Comparison of ENCODE assay signal across 21 cellular contexts in genomic region chr20:45101333-45101850, GRCh38. TPM values are rescaled to one million over a fixed set of nuclear protein-coding genes. Genes with fewer than 3 reads are reported as not detected.
DNase-seq lines count a peak whose midpoint lies in the region; ATAC-seq, FAIRE-seq and TF ChIP-seq lines count a peak whose summit lies in the region.
"Had no signal": no experiment of that assay in that cellular context is flagged by ENCODE, and none has a peak within 500 bp of the region (broad histone marks: within the 10 kb centered on the region; RNA-seq: fewer than 3 reads in every experiment).

No MANE protein-coding gene starts in this region.

- WGBS in pancreas, 2 donors: 51 to 55% methylated on average over 6 of the region's 6 CpGs

- H3K9me2 ChIP-seq in GM23338 (ENCODE audit: insufficient read depth): no peaks in the 10 kb centered on the region

- peak overlapping the region; percentile 69 for H3K4me3 Mint-ChIP-seq in GM23338
- no peak overlapping the region for H3K4me3 Mint-ChIP-seq in astrocyte (ENCODE audit: unreplicated experiment)
- peak overlapping the region; percentile 64 for H3K4me3 Mint-ChIP-seq in progenitor cell of endocrine pancreas (ENCODE audit: low read depth)
- H3K4me3 Mint-ChIP-seq: immature natural killer cell had no signal

- H2AFZ ChIP-seq in GM23338 (peak overlapping the region; percentile 99), astrocyte (ENCODE audit: low read depth, low read length) (no peak overlapping the region)

- H3K36me3 ChIP-seq in GM23338 (ENCODE audit: insufficient read depth) (no peaks in the 10 kb centered on the region), astrocyte (ENCODE audit: insufficient read depth, low read length) (no peaks in the 10 kb centered on the region), left lung (no peaks in the 10 kb centered on the region), pancreas (no peaks in the 10 kb centered on the region)
- H3K36me3 ChIP-seq: ovary, sigmoid colon, suprapubic skin had no signal

- H3K27me3 Mint-ChIP-seq in GM23338 (ENCODE audit: insufficient read depth, low read depth, poor library complexity) (peaks cover 43% of the 10 kb centered on the region), astrocyte (ENCODE audit: low read depth, unreplicated experiment) (peaks cover 20% of the 10 kb centered on the region), progenitor cell of endocrine pancreas (peaks cover 43% of the 10 kb centered on the region)

- peak overlapping the region; percentile 13 for H3K9ac ChIP-seq in astrocyte (ENCODE audit: low read length)

- H3K9me3 ChIP-seq in astrocyte (ENCODE audit: insufficient read depth, low read depth, low read length) (no peaks in the 10 kb centered on the region), left lung (no peaks in the 10 kb centered on the region), pancreas (no peaks in the 10 kb centered on the region)
- H3K9me3 ChIP-seq: ovary, sigmoid colon, suprapubic skin had no signal

- FAIRE-seq in astrocyte (lab: Jason Lieb, UNC): no peak
- no peak for FAIRE-seq in pancreas (lab: Jason Lieb, UNC)
- FAIRE-seq: GM12891 had no signal

- no peaks in the 10 kb centered on the region for H4K20me1 ChIP-seq in GM23338 (replicated peaks; ENCODE audit: insufficient read depth)
- no peaks in the 10 kb centered on the region for H4K20me1 ChIP-seq in astrocyte (ENCODE audit: insufficient read depth, low read length)

- peaks cover 4% of the 10 kb centered on the region; the same call in 2 of the 3 replicates for H3K9me3 Mint-ChIP-seq in GM23338
- H3K9me3 Mint-ChIP-seq in astrocyte (ENCODE audit: unreplicated experiment): no peaks in the 10 kb centered on the region
- H3K9me3 Mint-ChIP-seq in progenitor cell of endocrine pancreas (ENCODE audit: low read depth): no peaks in the 10 kb centered on the region
- H3K9me3 Mint-ChIP-seq: activated naive CD8-positive, alpha-beta T cell treated with anti-CD3 and anti-CD28 coated beads for 36 hours; immature natural killer cell had no signal

- DNase-seq in GM23338 (ENCODE audit: low spot score) (no peak), astrocyte (ENCODE audit: low read depth) (no peak), left lung (no peak), progenitor cell of endocrine pancreas (ENCODE audit: low spot score, unreplicated experiment) (no peak), pancreas (no peak)
- DNase-seq: activated CD4-positive, alpha-beta T cell treated with anti-CD3 and anti-CD28 coated beads for 1 hour; activated naive CD8-positive, alpha-beta T cell treated with anti-CD3 and anti-CD28 coated beads for 36 hours; CD4-positive, alpha-beta memory T cell; immature natural killer cell; NCI-H1417; NCI-H524; ovary; sigmoid colon had no signal

- H3F3A ChIP-seq in GM23338 (replicated peaks; ENCODE audit: low read depth): peaks cover 5% of the 10 kb centered on the region; the same call in 1 of the 2 replicates

- H3K79me2 ChIP-seq in GM23338 (replicated peaks; ENCODE audit: insufficient read depth) (no peaks in the 10 kb centered on the region), astrocyte (ENCODE audit: insufficient read depth, low read length) (no peaks in the 10 kb centered on the region)

- ATAC-seq in GM23338 (no peak), left lung (peak; percentile 14), GM18907 (IDR thresholded peaks at IDR 0.05; ENCODE audit: unreplicated experiment) (no peak), GM21447 (IDR thresholded peaks at IDR 0.05; ENCODE audit: unreplicated experiment) (no peak), pancreas (no peak)

- H3K36me3 Mint-ChIP-seq in GM23338 (ENCODE audit: low read depth): peaks cover 3% of the 10 kb centered on the region; the same call in 1 of the 3 replicates
- peaks cover 4% of the 10 kb centered on the region for H3K36me3 Mint-ChIP-seq in astrocyte (ENCODE audit: low read depth, unreplicated experiment)
- H3K36me3 Mint-ChIP-seq in progenitor cell of endocrine pancreas (ENCODE audit: insufficient read depth): no peaks in the 10 kb centered on the region
- H3K36me3 Mint-ChIP-seq: activated naive CD8-positive, alpha-beta T cell treated with anti-CD3 and anti-CD28 coated beads for 36 hours had no signal

- peaks cover 55% of the 10 kb centered on the region for H3K27me3 ChIP-seq in GM23338 (ENCODE audit: insufficient read depth)
- H3K27me3 ChIP-seq in astrocyte (ENCODE audit: insufficient read depth, low read length): peaks cover 25% of the 10 kb centered on the region
- peaks cover 22 to 59% of the 10 kb centered on the region in 2 donors for H3K27me3 ChIP-seq in left lung
- H3K27me3 ChIP-seq in pancreas: peaks cover 0 to 14% (median 5%) of the 10 kb centered on the region in 4 donors
- H3K27me3 ChIP-seq: ovary had no signal

- H3K27ac Mint-ChIP-seq in GM23338: no peak overlapping the region
- peak overlapping the region; percentile 75 for H3K27ac Mint-ChIP-seq in astrocyte (ENCODE audit: unreplicated experiment)
- peak overlapping the region; percentile 6 for H3K27ac Mint-ChIP-seq in progenitor cell of endocrine pancreas
- H3K27ac Mint-ChIP-seq: activated naive CD8-positive, alpha-beta T cell treated with anti-CD3 and anti-CD28 coated beads for 36 hours; immature natural killer cell had no signal

- peaks cover 6% of the 10 kb centered on the region; the same call in 2 of the 3 replicates for H3K4me1 Mint-ChIP-seq in GM23338
- H3K4me1 Mint-ChIP-seq in astrocyte (ENCODE audit: low read depth, unreplicated experiment): peaks cover 12% of the 10 kb centered on the region
- H3K4me1 Mint-ChIP-seq in progenitor cell of endocrine pancreas (ENCODE audit: low read depth): peaks cover 4% of the 10 kb centered on the region

- peak overlapping the region; percentile 80 for H3K4me2 ChIP-seq in GM23338
- peak overlapping the region; percentile 71 for H3K4me2 ChIP-seq in astrocyte (ENCODE audit: low read length)

- no peak for TF ChIP-seq CTCF in GM23338 (conservative IDR thresholded peaks at IDR 0.05; ENCODE audit: low read depth in 2 of 2)
- TF ChIP-seq CTCF in astrocyte (IDR thresholded peaks at IDR 0.05; ENCODE audit: insufficient read depth, low read depth, low read length): no peak
- TF ChIP-seq CTCF in left lung (IDR thresholded peaks at IDR 0.05): no peak
- no peak for TF ChIP-seq CTCF in progenitor cell of endocrine pancreas (IDR thresholded peaks at IDR 0.05; ENCODE audit: unreplicated experiment)
- no peak for TF ChIP-seq CTCF in pancreas (IDR thresholded peaks at IDR 0.05)

- H3K27ac ChIP-seq in GM23338 (ENCODE audit: low read depth) (no peak overlapping the region), astrocyte (ENCODE audit: low read depth, low read length) (no peak overlapping the region), left lung (no peak overlapping the region), pancreas (no peak overlapping the region)
- H3K27ac ChIP-seq: ovary, sigmoid colon, suprapubic skin had no signal

- peak overlapping the region; percentile 54 for H3K4me3 ChIP-seq in GM23338
- H3K4me3 ChIP-seq in astrocyte (ENCODE audit: insufficient read depth, low read depth, low read length): no peak overlapping the region
- no peak overlapping the region for H3K4me3 ChIP-seq in left lung
- H3K4me3 ChIP-seq in pancreas: no peak overlapping the region
- H3K4me3 ChIP-seq: ovary, sigmoid colon had no signal

- H3K4me1 ChIP-seq in GM23338 (ENCODE audit: insufficient read depth) (peaks cover 5% of the 10 kb centered on the region; the same call in 1 of the 2 replicates), astrocyte (ENCODE audit: insufficient read depth, low read length) (peaks cover 17% of the 10 kb centered on the region), left lung (peaks cover 8 to 22% of the 10 kb centered on the region in 2 donors), pancreas (peaks cover 0 to 4% (median 0%) of the 10 kb centered on the region in 3 donors)

- intact Hi-C loops in left lung (cut with DNase I): no loop called here
- intact Hi-C loops in pancreas (cut with DNase I): loop anchor here in 1 of 3 donors (5.0 kb wide), 1 partner anchor 191 kb away; no protein-coding TSS in a partner anchor

TF ChIP-seq in GM23338, 12 proteins besides CTCF, POLR2A, EP300 and RAD21 (continues in another document):
- TF ChIP-seq ZNF114 (CRISPR knock-in tag; IDR thresholded peaks at IDR 0.05) (no peak), POLR2AphosphoS5 (IDR thresholded peaks at IDR 0.05; ENCODE audit: low read depth) (no peak), NANOG (IDR thresholded peaks at IDR 0.05; ENCODE audit: borderline replicate concordance) (no peak), ETS1 (IDR thresholded peaks at IDR 0.05) (no peak), CREB1 (CRISPR knock-in tag; IDR thresholded peaks at IDR 0.05; ENCODE audit: low read depth) (no peak), EZH2phosphoT487 (IDR thresholded peaks at IDR 0.05; ENCODE audit: unreplicated experiment) (no peak), JUNB (IDR thresholded peaks at IDR 0.05; ENCODE audit: unreplicated experiment) (no peak)

RNA-seq across cellular contexts. Expression of gene KCNS1, which starts 0.5 kb away (rescaled TPM):
- 0.97 and 3.2 TPM in 2 replicates for total RNA-seq in GM23338 (2014; rRNA removed; shearing (Covaris generic))
- polyA plus RNA-seq in GM23338 (2016; fragmentation: Nextera tagmentation; extraction: Ambion mirVana) (0.30 and 0.37 TPM in 2 replicates), pancreas (under 1 TPM; 0.04 to 0.05 TPM)
- total RNA-seq in astrocyte (2.2 and 2.3 TPM in 2 replicates), left lung (under 1 TPM; 0.97 to 0.99 TPM), progenitor cell of endocrine pancreas (0.07 and 0.12 TPM in 2 replicates), pancreas (1 to 10 TPM in 1 of 6 donors, under 1 TPM in 4, not detected in 1; 0.04 to 1.3 (median 0.16) TPM)
- total RNA-seq: ovary had no signal

RNA-seq across cellular contexts. Expression of gene WFDC5, which starts 13.6 kb away (rescaled TPM):
- total RNA-seq in GM23338 (2014; rRNA removed; shearing (Covaris generic)): not detected in 2 replicates
- not detected in 2 replicates for polyA plus RNA-seq in GM23338 (2016; fragmentation: Nextera tagmentation; extraction: Ambion mirVana)
- total RNA-seq in astrocyte: not detected in 2 replicates
- under 1 TPM; 0.32 to 0.37 TPM for total RNA-seq in left lung
- not detected in 2 replicates for total RNA-seq in progenitor cell of endocrine pancreas
- total RNA-seq in pancreas: not detected
- not detected for polyA plus RNA-seq in pancreas
- total RNA-seq: CD4-positive, alpha-beta memory T cell; chondrocyte; H7; liver; ovary; sigmoid colon had no signal
- polyA plus RNA-seq: AG04450; CD4-positive, alpha-beta memory T cell; immature natural killer cell; liver; ovary had no signal

RNA-seq across cellular contexts. Expression of gene WFDC12, which starts 22.9 kb away (rescaled TPM):
- not detected in 2 replicates for total RNA-seq in GM23338 (2014; rRNA removed; shearing (Covaris generic))
- polyA plus RNA-seq in GM23338 (2016; fragmentation: Nextera tagmentation; extraction: Ambion mirVana): not detected in 2 replicates
- not detected in 2 replicates for total RNA-seq in astrocyte
- total RNA-seq in left lung: under 1 TPM; 0.44 to 0.73 TPM
- not detected in 2 replicates for total RNA-seq in progenitor cell of endocrine pancreas
- total RNA-seq in pancreas: not detected
- not detected for polyA plus RNA-seq in pancreas
- total RNA-seq: activated naive CD8-positive, alpha-beta T cell treated with anti-CD3 and anti-CD28 coated beads for 36 hours; CD4-positive, alpha-beta memory T cell; chondrocyte; H7; liver; ovary; sigmoid colon had no signal
- polyA plus RNA-seq: AG04450; CD4-positive, alpha-beta memory T cell; immature natural killer cell; liver; ovary had no signal
